In genomic region chr20:5621305-5621704, GRCh38 we compare ENCODE assay signal across 13 cellular contexts. TPM values are rescaled to one million over a fixed set of nuclear protein-coding genes. Genes with fewer than 3 reads are reported as not detected.
DNase-seq lines count a peak whose midpoint lies in the region; ATAC-seq and TF ChIP-seq lines count a peak whose summit lies in the region.
"Had no signal": no experiment of that assay in that cellular context is flagged by ENCODE, and none has a peak within 500 bp of the region (broad histone marks: within the 10 kb centered on the region; RNA-seq: fewer than 3 reads in every experiment).

No MANE protein-coding gene starts in this region.

- H3K4me3 ChIP-seq in Peyer's patch = no peak overlapping the region
- H3K4me3 ChIP-seq: mucosa of descending colon had no signal

- TF ChIP-seq POLR2A in Peyer's patch (IDR thresholded peaks at IDR 0.05) = no peak

- H3K9me3 ChIP-seq in Peyer's patch = no peaks in the 10 kb centered on the region
- H3K9me3 ChIP-seq: mucosa of descending colon had no signal

- no peaks in the 10 kb centered on the region for H3K27me3 Mint-ChIP-seq in mesothelial cell of epicardium (ENCODE audit: low read depth)
- H3K27me3 Mint-ChIP-seq in chondrocyte (ENCODE audit: low read depth) = no peaks in the 10 kb centered on the region

- H3K27ac ChIP-seq in VCaP = peak overlapping the region; percentile 87
- no peak overlapping the region for H3K27ac ChIP-seq in Peyer's patch

- no peak overlapping the region for H3K4me3 Mint-ChIP-seq in mesothelial cell of epicardium
- H3K4me3 Mint-ChIP-seq in chondrocyte (ENCODE audit: unreplicated experiment) = no peak overlapping the region

- H3K4me1 Mint-ChIP-seq in mesothelial cell of epicardium (peaks cover 8% of the 10 kb centered on the region), chondrocyte (ENCODE audit: low read depth) (no peaks in the 10 kb centered on the region)

- H3K4me1 ChIP-seq in Peyer's patch = no peaks in the 10 kb centered on the region

- H3K36me3 Mint-ChIP-seq in mesothelial cell of epicardium (no peaks in the 10 kb centered on the region), chondrocyte (ENCODE audit: low read depth) (no peaks in the 10 kb centered on the region)

- peak overlapping the region; percentile 89 for H3K27ac Mint-ChIP-seq in mesothelial cell of epicardium
- H3K27ac Mint-ChIP-seq in chondrocyte (ENCODE audit: unreplicated experiment) = no peak overlapping the region

- TF ChIP-seq CTCF in VCaP (conservative IDR thresholded peaks at IDR 0.05) = no peak
- no peak for TF ChIP-seq CTCF in mesothelial cell of epicardium (IDR thresholded peaks at IDR 0.05; ENCODE audit: unreplicated experiment)
- no peak for TF ChIP-seq CTCF in Peyer's patch (IDR thresholded peaks at IDR 0.05)
- no peak for TF ChIP-seq CTCF in chondrocyte (IDR thresholded peaks at IDR 0.05)

- H3K27me3 ChIP-seq in Peyer's patch = no peaks in the 10 kb centered on the region

- no peaks in the 10 kb centered on the region for H3K36me3 ChIP-seq in Peyer's patch

- no peak for ATAC-seq in HG02798 (IDR thresholded peaks at IDR 0.05; ENCODE audit: poor library complexity, unreplicated experiment)
- no peak for ATAC-seq in HG03378 (IDR thresholded peaks at IDR 0.05; ENCODE audit: unreplicated experiment)
- ATAC-seq: mucosa of descending colon had no signal

- DNase-seq in DMS79 treated with DMSO at 0.1 percent for 48 hours (lab: John Stamatoyannopoulos, UW) (peak; percentile 87), NCI-H2107 treated with DMSO at 0.1 percent for 48 hours (lab: John Stamatoyannopoulos, UW; ENCODE audit: unreplicated experiment) (peak; percentile 75), mesothelial cell of epicardium (ENCODE audit: low spot score in 2 of 2, unreplicated experiment in 2 of 2) (peak in 1 of 2 experiments; percentile 42), Peyer's patch (no peak), chondrocyte (ENCODE audit: low spot score) (no peak)
- DNase-seq: activated CD4-positive, alpha-beta T cell treated with anti-CD3 and anti-CD28 coated beads for 4 hours; Calu3; H7; mucosa of descending colon; stimulated activated CD4-positive, alpha-beta T cell treated with anti-CD3 and anti-CD28 coated beads, Interleukin-2, amount 100 ng/mL, for 24 hours had no signal

- H3K9me3 Mint-ChIP-seq in mesothelial cell of epicardium = peaks cover 2% of the 10 kb centered on the region
- peaks cover 2% of the 10 kb centered on the region for H3K9me3 Mint-ChIP-seq in chondrocyte (ENCODE audit: low read depth)

RNA-seq across cellular contexts. Expression of gene GPCPD1, which starts 10.5 kb away (rescaled TPM):
- total RNA-seq in mesothelial cell of epicardium (87.7 to 91.5 TPM (median 90.4 TPM) in 3 replicates), Peyer's patch (10 to 100 TPM; 18.2 to 64.4 (median 23.8) TPM), chondrocyte (23.2 to 32.2 TPM (median 30.2 TPM) in 3 replicates)

Comparison
In these comparisons a context has a peak if more than half of its experiments do, and no peak if none do; other contexts are left out.
1. DNase-seq: peak in DMS79 treated with DMSO at 0.1 percent for 48 hours (single experiment) and NCI-H2107 treated with DMSO at 0.1 percent for 48 hours (single experiment); none in Peyer's patch (0 of 3) and chondrocyte (single experiment).